26 cellular contexts compared by ENCODE assay signal in the genomic region with DNA sequence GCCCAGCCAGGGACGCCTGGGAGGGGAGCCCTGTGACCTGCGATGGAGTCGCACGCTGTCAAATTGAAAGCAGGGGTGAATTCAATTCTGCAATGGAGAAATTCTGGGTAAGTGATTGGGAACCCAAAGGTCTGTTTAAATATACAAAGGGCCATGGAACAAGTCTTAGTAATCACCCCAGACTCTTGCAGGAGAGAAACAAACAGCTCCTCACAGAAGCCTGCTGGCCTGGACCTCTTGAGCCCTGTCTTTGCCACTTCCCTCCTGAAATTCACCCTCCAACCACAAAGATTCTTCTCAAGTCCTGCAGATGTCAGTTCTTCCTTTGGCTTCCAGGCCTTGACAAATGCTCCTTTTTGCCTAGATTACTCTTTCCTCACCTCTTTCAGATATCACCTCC.
"Had no signal": no experiment of that assay in that cellular context is flagged by ENCODE, and none has a peak within 500 bp of the region (broad histone marks: within the 10 kb centered on the region; RNA-seq: fewer than 3 reads in every experiment).

No MANE protein-coding gene starts in this region.

- H2AFZ ChIP-seq: hepatocyte had no signal

- H3K4me3 ChIP-seq: heart right ventricle, hepatocyte, left lung, lower lobe of right lung, ovary, right atrium auricular region, right lobe of liver, smooth muscle cell, stomach, suprapubic skin, thoracic aorta, tibial artery, upper lobe of right lung had no signal

- H3K4me2 ChIP-seq: hepatocyte, smooth muscle cell had no signal

- H3K27me3 ChIP-seq: heart right ventricle, hepatocyte, left lung, ovary, right atrium auricular region, right lobe of liver, stomach, suprapubic skin, tibial artery, upper lobe of right lung had no signal

- H3K36me3 ChIP-seq: heart right ventricle, left lung, lower lobe of right lung, ovary, right atrium auricular region, right lobe of liver, stomach, suprapubic skin, thoracic aorta, upper lobe of right lung had no signal

- H3K27ac ChIP-seq: heart right ventricle, hepatocyte, left lung, lower lobe of right lung, ovary, right atrium auricular region, right lobe of liver, stomach, suprapubic skin, thoracic aorta, tibial artery, upper lobe of right lung had no signal

- FAIRE-seq: keratinocyte, urothelium cell line had no signal

- DNase-seq: heart right ventricle; kidney glomerular epithelial cell; left cardiac atrium; left lung; lower lobe of right lung; mammary epithelial cell; naive thymus-derived CD8-positive, alpha-beta T cell; ovary; right lobe of liver; stimulated activated CD4-positive, alpha-beta T cell treated with anti-CD3 and anti-CD28 coated beads, Interleukin-2, amount 100 ng/mL, for 24 hours; stimulated activated CD4-positive, alpha-beta T cell treated with anti-CD3 and anti-CD28 coated beads, Interleukin-4, amount 100 ng/mL, for 1 hour; stimulated activated naive B cell treated with anti-CD40 and anti-IgM and Interleukin-4, amounts not matched to agents 10 μg/mL and 1 μg/mL and 100 μg/mL, for 72 hours; stimulated activated naive CD8-positive, alpha-beta T cell treated with anti-CD3 and anti-CD28 coated beads, Interleukin-15, Interleukin-2, amounts not matched to agents 100 U/mL and 50 U/mL, for 24 hours; stomach; tibial artery; trophoblast cell; upper lobe of right lung had no signal

- H3K4me1 Mint-ChIP-seq: naive thymus-derived CD8-positive, alpha-beta T cell; stimulated activated naive B cell treated with anti-CD40 and anti-IgM and Interleukin-4, amounts not matched to agents 10 μg/mL and 1 μg/mL and 100 μg/mL, for 72 hours had no signal

- H3K4me3 Mint-ChIP-seq: naive thymus-derived CD8-positive, alpha-beta T cell; nephron; stimulated activated naive B cell treated with anti-CD40 and anti-IgM and Interleukin-4, amounts not matched to agents 10 μg/mL and 1 μg/mL and 100 μg/mL, for 72 hours had no signal

- H3K9me3 Mint-ChIP-seq: naive thymus-derived CD8-positive, alpha-beta T cell; nephron; stimulated activated naive B cell treated with anti-CD40 and anti-IgM and Interleukin-4, amounts not matched to agents 10 μg/mL and 1 μg/mL and 100 μg/mL, for 72 hours had no signal

- H3K9me3 ChIP-seq: heart right ventricle, left lung, lower lobe of right lung, ovary, right atrium auricular region, right lobe of liver, stomach, suprapubic skin, thoracic aorta, tibial artery, upper lobe of right lung had no signal

- H3K36me3 Mint-ChIP-seq: naive thymus-derived CD8-positive, alpha-beta T cell; stimulated activated naive B cell treated with anti-CD40 and anti-IgM and Interleukin-4, amounts not matched to agents 10 μg/mL and 1 μg/mL and 100 μg/mL, for 72 hours had no signal

- H3K4me1 ChIP-seq: lower lobe of right lung, right atrium auricular region, right lobe of liver, upper lobe of right lung had no signal

- H3K27ac Mint-ChIP-seq: naive thymus-derived CD8-positive, alpha-beta T cell; progenitor cell of endocrine pancreas; stimulated activated naive B cell treated with anti-CD40 and anti-IgM and Interleukin-4, amounts not matched to agents 10 μg/mL and 1 μg/mL and 100 μg/mL, for 72 hours had no signal
